In genomic region chr22:49917997-49918910, GRCh38 we compare ENCODE assay signal across 8 cellular contexts. TPM values are rescaled to one million over a fixed set of nuclear protein-coding genes. Genes with fewer than 3 reads are reported as not detected.
DNase-seq lines count a peak whose midpoint lies in the region; ATAC-seq, FAIRE-seq and TF ChIP-seq lines count a peak whose summit lies in the region.

TSS of gene ALG12 (minus strand) at chr22:49918438. CDS start at chr22:49913765, 4,673 bp downstream.
TSS of gene CRELD2 (plus strand) at chr22:49918634. CDS start at chr22:49918770, 136 bp downstream.

- H3K9me3 ChIP-seq in adipocyte (ENCODE audit: control insufficient read depth, low read length), result no peaks in the 10 kb centered on the region
- H3K9me3 ChIP-seq in cardiac muscle cell (ENCODE audit: low read depth), result no peaks in the 10 kb centered on the region
- H3K9me3 ChIP-seq in trophoblast cell (ENCODE audit: insufficient read depth, low read depth, low read length), result peaks cover 2% of the 10 kb centered on the region
- no peaks in the 10 kb centered on the region for H3K9me3 ChIP-seq in tibial nerve

- H2BK120ac ChIP-seq in trophoblast cell (ENCODE audit: insufficient read depth, low read length, poor library complexity), result peak within 1 kb of the TSS; percentile 92

- peak within 1 kb of the TSS; percentile 87 for H3K4me2 ChIP-seq in trophoblast cell (ENCODE audit: low read length)

- TF ChIP-seq POLR2A in GM12891 (IDR thresholded peaks at IDR 0.05; ENCODE audit: low read depth, low read length) (no peak), tibial nerve (IDR thresholded peaks at IDR 0.05) (peak; percentile 43 to 69)

- H4K8ac ChIP-seq in trophoblast cell (ENCODE audit: low read depth, low read length), result peak within 1 kb of the TSS; percentile 97

- H3K4ac ChIP-seq in trophoblast cell (ENCODE audit: low read depth, low read length), result peak within 1 kb of the TSS; percentile 55

- peak within 1 kb of the TSS; percentile 95 for H4K12ac ChIP-seq in trophoblast cell (ENCODE audit: low read depth, low read length)

- H2BK12ac ChIP-seq in trophoblast cell (ENCODE audit: low read length), result no peak within 1 kb of the TSS

- H2AK5ac ChIP-seq in trophoblast cell (ENCODE audit: low read length), result peak within 1 kb of the TSS; percentile 1

- H3K79me1 ChIP-seq in trophoblast cell (ENCODE audit: low read length), result peaks cover 11% of the 10 kb centered on the region

- TF ChIP-seq EP300 in tibial nerve (IDR thresholded peaks at IDR 0.05), result peak in 1 of 2 donors; percentile 79

- H4K91ac ChIP-seq in trophoblast cell (ENCODE audit: low read depth, low read length), result peak within 1 kb of the TSS; percentile 93

- H3K23ac ChIP-seq in trophoblast cell (ENCODE audit: low read length), result no peak within 1 kb of the TSS

- H3K27me3 ChIP-seq in adipocyte (replicated peaks; ENCODE audit: control insufficient read depth, insufficient read depth, low read length) (no peaks in the 10 kb centered on the region), cardiac muscle cell (no peaks in the 10 kb centered on the region), trophoblast cell (ENCODE audit: insufficient read depth, low read length) (no peaks in the 10 kb centered on the region), tibial nerve (no peaks in the 10 kb centered on the region)

- H3K14ac ChIP-seq in trophoblast cell (ENCODE audit: low read length), result peak within 1 kb of the TSS; percentile 98

- H3K18ac ChIP-seq in trophoblast cell (ENCODE audit: low read length), result peak within 1 kb of the TSS; percentile 95

- H3K79me2 ChIP-seq in trophoblast cell (ENCODE audit: control insufficient read depth, insufficient read depth, low read length, poor library complexity), result peaks cover 8% of the 10 kb centered on the region

- ATAC-seq in HG02763 (IDR thresholded peaks at IDR 0.05; ENCODE audit: unreplicated experiment), result peak; percentile 97

- peak; percentile 97 for FAIRE-seq in GM12891 (lab: Jason Lieb, UNC)

- H2AFZ ChIP-seq in trophoblast cell (ENCODE audit: insufficient read depth, low read length, poor library complexity), result peak within 1 kb of the TSS; percentile 95

- H3K9ac ChIP-seq in adipocyte (ENCODE audit: low read length) (peak within 1 kb of the TSS; percentile 94), trophoblast cell (ENCODE audit: low read length) (peak within 1 kb of the TSS; percentile 91)

- H3K36me3 ChIP-seq in adipocyte (ENCODE audit: control insufficient read depth, insufficient read depth, low read length, severe bottlenecking) (peaks cover 2% of the 10 kb centered on the region), cardiac muscle cell (no peaks in the 10 kb centered on the region), trophoblast cell (ENCODE audit: control insufficient read depth in 1 of 2, insufficient read depth in 2 of 2, low read length in 2 of 2) (peaks cover 19 to 27% of the 10 kb centered on the region in 2 experiments), tibial nerve (peaks cover 0 to 48% (median 4%) of the 10 kb centered on the region in 3 donors)

- H3K4me1 ChIP-seq in adipocyte (ENCODE audit: control insufficient read depth, insufficient read depth, low read length), result peaks cover 9% of the 10 kb centered on the region
- peaks cover 6% of the 10 kb centered on the region for H3K4me1 ChIP-seq in cardiac muscle cell (ENCODE audit: low read depth)
- H3K4me1 ChIP-seq in trophoblast cell (ENCODE audit: control insufficient read depth in 1 of 2, insufficient read depth in 2 of 2, low read length in 2 of 2), result peaks cover 5 to 12% of the 10 kb centered on the region in 2 experiments
- peaks cover 0 to 30% (median 9%) of the 10 kb centered on the region in 4 donors for H3K4me1 ChIP-seq in tibial nerve

- H3K4me3 ChIP-seq in adipocyte (ENCODE audit: low read length) (peak within 1 kb of the TSS; percentile 83), cardiac muscle cell (peak within 1 kb of the TSS; percentile 74), trophoblast cell (ENCODE audit: low read depth, low read length) (peak within 1 kb of the TSS; percentile 89), tibial nerve (peak within 1 kb of the TSS; percentile 89 to 95 (median 94))

- peak within 1 kb of the TSS; percentile 96 for H2BK5ac ChIP-seq in trophoblast cell (ENCODE audit: low read depth, low read length, poor library complexity)

- no CpG with 5 or more reads among the region's 103 CpGs for WGBS in trophoblast cell (ENCODE audit: extremely low coverage, insufficient coverage, insufficient read length)
- 0 to 2% methylated on average over 9 to 48 of the region's 103 CpGs for WGBS in tibial nerve, 2 donors

- TF ChIP-seq CTCF in cardiac muscle cell (IDR thresholded peaks at IDR 0.05; ENCODE audit: low read depth, low read length), result no peak
- TF ChIP-seq CTCF in tibial nerve (IDR thresholded peaks at IDR 0.05), result peak in 1 of 5 experiments; percentile 23

- H3K27ac ChIP-seq in cardiac muscle cell, result peak within 1 kb of the TSS; percentile 98
- peak within 1 kb of the TSS; percentile 98 for H3K27ac ChIP-seq in trophoblast cell (ENCODE audit: low read depth, low read length)
- peak within 1 kb of the TSS; percentile 88 to 96 (median 94) for H3K27ac ChIP-seq in tibial nerve

- peak; percentile 100 for DNase-seq in GM12891 (ENCODE audit: insufficient read length, low spot score)
- DNase-seq in NCI-H1417 treated with DMSO at 0.1 percent for 48 hours (lab: John Stamatoyannopoulos, UW), result peak; percentile 40
- DNase-seq in T follicular helper cell (ENCODE audit: low read depth), result peak; percentile 94
- peak; percentile 99 for DNase-seq in adipocyte (ENCODE audit: low read depth)
- DNase-seq in cardiac muscle cell (ENCODE audit: low read depth in 1 of 2, low spot score in 1 of 2), result peak; percentile 99
- DNase-seq in trophoblast cell, result peak; percentile 95 to 98
- peak; percentile 97 to 98 for DNase-seq in tibial nerve (ENCODE audit: low spot score in 2 of 2)

TF ChIP-seq in GM12891, 5 proteins besides CTCF, POLR2A, EP300 and RAD21:
- TF ChIP-seq PAX5 (IDR thresholded peaks at IDR 0.05; ENCODE audit: insufficient read depth, low read length, severe bottlenecking), result no peak
- 0 out of 2 replicates have a peak, but pooled peaks have one; percentile 10 for TF ChIP-seq POU2F2 (IDR thresholded peaks at IDR 0.05; ENCODE audit: low read depth, low read length)
- TF ChIP-seq POLR2AphosphoS5 (IDR thresholded peaks at IDR 0.05; ENCODE audit: low read depth, low read length), result no peak
- TF ChIP-seq SPI1 (IDR thresholded peaks at IDR 0.05; ENCODE audit: low read depth, low read length), result no peak
- 0 out of 2 replicates have a peak, but pooled peaks have one; percentile 30 for TF ChIP-seq TAF1 (IDR thresholded peaks at IDR 0.05; ENCODE audit: low read depth, low read length)
TF ChIP-seq in GM12891: peak in this region for 2.

RNA-seq across cellular contexts. Expression of gene ALG12, which starts in this region (rescaled TPM):
- polyA plus RNA-seq in GM12891 (2012; ENCODE audit: low read depth, missing spikeins), result 13.5 TPM
- total RNA-seq in cardiac muscle cell (10.5 and 21.0 TPM in 2 replicates), tibial nerve (10 to 100 TPM in 3 of 4 donors, 1 to 10 TPM in 1; 9.0 to 17.4 (median 14.5) TPM)
- 19.2 and 38.0 TPM in 2 replicates for polyA plus RNA-seq in cardiac muscle cell
- polyA plus RNA-seq in trophoblast cell (2013), result 22.3 and 22.8 TPM in 2 replicates

RNA-seq across cellular contexts. Expression of gene CRELD2, which starts in this region (rescaled TPM):
- 35.8 TPM for polyA plus RNA-seq in GM12891 (2012; ENCODE audit: low read depth, missing spikeins)
- total RNA-seq in cardiac muscle cell (36.0 and 109 TPM in 2 replicates), tibial nerve (10 to 100 TPM; 44.8 to 80.4 (median 65.1) TPM)
- 37.6 and 112 TPM in 2 replicates for polyA plus RNA-seq in cardiac muscle cell
- 42.2 and 46.8 TPM in 2 replicates for polyA plus RNA-seq in trophoblast cell (2013)

Comparison
In these comparisons a context has a peak if more than half of its experiments do, and no peak if none do; other contexts are left out.
1. Peak in every context shown above with its lines: DNase-seq, ATAC-seq, H3K4me3 ChIP-seq and H3K27ac ChIP-seq.
2. DNase-seq: peak in every context shown above with its lines; median percentile 100 in GM12891; 99 in adipocyte; 99 in cardiac muscle cell; 98 in tibial nerve; 96 in trophoblast cell; 94 in T follicular helper cell; 40 in NCI-H1417 treated with DMSO at 0.1 percent for 48 hours.